ENCODE assay signal across 4 cellular contexts in the genomic region with DNA sequence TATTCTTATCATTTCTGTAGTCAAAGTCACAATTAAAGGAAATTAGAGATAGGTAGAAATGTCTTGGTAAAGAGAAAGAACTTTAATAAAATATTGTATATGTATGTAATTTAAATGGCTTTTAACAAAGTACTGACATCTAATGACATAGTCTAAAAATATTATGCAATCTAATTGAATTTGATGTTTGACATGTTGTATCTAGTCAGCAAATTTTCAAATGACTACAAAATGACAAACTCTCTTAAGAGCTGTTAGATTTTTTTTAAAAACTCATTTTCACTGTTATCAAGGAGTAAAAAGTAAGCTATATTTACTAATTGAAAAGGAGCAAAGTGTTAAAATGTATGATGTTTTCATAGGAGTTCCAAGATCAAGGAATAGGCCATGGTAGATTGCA.
TF ChIP-seq lines count a peak whose summit lies in the region.

No MANE protein-coding gene starts in this region.

TF ChIP-seq in A549, 52 proteins besides CTCF, POLR2A, EP300 and RAD21:
- TF ChIP-seq NR3C1 (IDR thresholded peaks at IDR 0.05) = no peak
- no peak for TF ChIP-seq REST (IDR thresholded peaks at IDR 0.05)
- TF ChIP-seq EHMT2 (IDR thresholded peaks at IDR 0.05; ENCODE audit: low read depth) = no peak
- TF ChIP-seq ZNF302 (CRISPR knock-in tag; IDR thresholded peaks at IDR 0.05) = no peak
- no peak for TF ChIP-seq RFX5 (IDR thresholded peaks at IDR 0.05)
- peak; percentile 10 for TF ChIP-seq MAFK (IDR thresholded peaks at IDR 0.05; ENCODE audit: partially characterized antibody)

TF ChIP-seq in IMR-90, 13 proteins besides CTCF, POLR2A, EP300 and RAD21:
- TF ChIP-seq MAZ (IDR thresholded peaks at IDR 0.05; ENCODE audit: borderline replicate concordance, low read depth, low read length) (no peak), MAFK (IDR thresholded peaks at IDR 0.05; ENCODE audit: low read depth, low read length) (0 out of 2 replicates have a peak, but pooled peaks have one; percentile 30), USF2 (IDR thresholded peaks at IDR 0.05; ENCODE audit: low read depth, low read length) (no peak)
TF ChIP-seq in IMR-90: peak in this region for 1.

TF ChIP-seq in K562, 482 proteins besides CTCF, POLR2A, EP300 and RAD21:
- no peak for TF ChIP-seq ELK1 (CRISPR knock-in tag; IDR thresholded peaks at IDR 0.05)
- peak; percentile 49; the same call in 1 of the 2 replicates for TF ChIP-seq ZNF316 (IDR thresholded peaks at IDR 0.05)

TF ChIP-seq in neural cell, 6 proteins besides CTCF, POLR2A, EP300 and RAD21:
- no peak for TF ChIP-seq POLR2AphosphoS5 (IDR thresholded peaks at IDR 0.05)
- TF ChIP-seq TAF1 (IDR thresholded peaks at IDR 0.05; ENCODE audit: low read depth) = no peak
- TF ChIP-seq REST (IDR thresholded peaks at IDR 0.05; ENCODE audit: borderline replicate concordance) = no peak
TF ChIP-seq in neural cell: peak in this region for 0.
